Comparison of ENCODE assay signal across 9 cellular contexts in the genomic region with DNA sequence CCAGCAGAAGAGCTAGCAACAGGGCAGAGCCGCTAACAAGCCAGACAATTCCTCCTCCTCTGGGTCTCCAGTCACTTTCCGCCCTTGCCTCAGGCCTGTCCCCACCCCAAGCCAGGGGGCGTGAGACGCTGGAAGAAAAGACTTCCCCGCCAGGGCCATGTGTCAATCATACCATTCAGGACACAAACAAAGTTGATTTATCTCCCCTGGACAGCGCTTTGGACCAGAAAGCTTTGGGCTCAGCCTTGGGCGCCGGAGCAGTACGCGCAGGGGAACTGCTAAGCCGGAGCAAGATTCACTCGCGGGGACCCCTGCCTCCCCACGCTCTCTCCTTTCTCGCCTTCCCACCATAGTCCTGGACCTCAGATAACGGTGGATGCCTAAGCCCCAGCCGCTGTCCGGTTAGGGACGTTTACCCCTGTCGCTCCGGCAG. TPM values are rescaled to one million over a fixed set of nuclear protein-coding genes. Genes with fewer than 3 reads are reported as not detected.
A peak's percentile ranks its signal among the peaks of the same experiment; 100 is the strongest.
DNase-seq lines count a peak whose midpoint lies in the region; ATAC-seq, FAIRE-seq and TF ChIP-seq lines count a peak whose summit lies in the region.
"Had no signal": no experiment of that assay in that cellular context is flagged by ENCODE, and none has a peak within 500 bp of the region (broad histone marks: within the 10 kb centered on the region; RNA-seq: fewer than 3 reads in every experiment).

No MANE protein-coding gene starts in this region.

- peaks cover 11 to 27% (median 20%) of the 10 kb centered on the region in 5 experiments for H3K9me3 Mint-ChIP-seq in brain

- peak overlapping the region; percentile 56 for H3K4me3 ChIP-seq in HUES6 (ENCODE audit: low read depth, low read length)
- H3K4me3 ChIP-seq in kidney (ENCODE audit: low read length in 2 of 2) = peak overlapping the region; percentile 65 to 73

- peaks cover 20% of the 10 kb centered on the region for H3K4me1 Mint-ChIP-seq in brain

- H3K9ac ChIP-seq in HUES6 (ENCODE audit: low read length) (peak overlapping the region; percentile 80), kidney (ENCODE audit: low read length in 2 of 2) (peak overlapping the region; percentile 12 to 23)

- peak overlapping the region in 4 of 5 experiments; percentile 33 to 66 (median 60) for H3K27ac Mint-ChIP-seq in brain

- peaks cover 37% of the 10 kb centered on the region for H3K4me1 ChIP-seq in HUES6 (ENCODE audit: control insufficient read depth, insufficient read depth, low read length)
- peaks cover 2 to 4% of the 10 kb centered on the region in 2 donors for H3K4me1 ChIP-seq in kidney (ENCODE audit: control insufficient read depth in 1 of 2, insufficient read depth in 1 of 2, low read depth in 1 of 2, low read length in 2 of 2)

- peak overlapping the region; percentile 76 to 87 (median 81) for H3K4me3 Mint-ChIP-seq in brain

- H3K9me3 ChIP-seq in HUES6 (ENCODE audit: control insufficient read depth, insufficient read depth, low read depth, low read length) (peaks cover 7% of the 10 kb centered on the region), kidney (ENCODE audit: control insufficient read depth in 1 of 2, low read length in 2 of 2) (peaks cover 0 to 3% of the 10 kb centered on the region in 2 donors)

- no peaks in the 10 kb centered on the region for H3K27me3 ChIP-seq in HUES6 (ENCODE audit: control insufficient read depth, insufficient read depth, low read length)

- TF ChIP-seq CTCF in brain (conservative IDR thresholded peaks at IDR 0.05) (no peak), kidney (IDR thresholded peaks at IDR 0.05; ENCODE audit: borderline replicate concordance, extremely low read depth, insufficient read depth) (no peak)

- H3K36me3 ChIP-seq in HUES6 (ENCODE audit: control insufficient read depth, insufficient read depth, low read length) (no peaks in the 10 kb centered on the region), kidney (ENCODE audit: control insufficient read depth in 1 of 2, insufficient read depth in 2 of 2, low read length in 2 of 2) (no peaks in the 10 kb centered on the region)

- DNase-seq in kidney = peak; percentile 70
- DNase-seq in stimulated activated naive CD8-positive, alpha-beta T cell treated with anti-CD3 and anti-CD28 coated beads, Interleukin-15, Interleukin-2, amounts not matched to agents 100 U/mL and 50 U/mL, for 24 hours = no peak
- DNase-seq in urothelium cell line (ENCODE audit: low spot score) = no peak
- no peak for DNase-seq in HT-29 (ENCODE audit: low spot score)

- no peak for FAIRE-seq in kidney (lab: Jason Lieb, UNC)
- FAIRE-seq in urothelium cell line (lab: Jason Lieb, UNC) = no peak
- FAIRE-seq: colon had no signal

- H3K27ac ChIP-seq in HUES6 (ENCODE audit: low read depth, low read length) (peak overlapping the region; percentile 35; the same call in 1 of the 2 replicates), kidney (ENCODE audit: low read depth in 2 of 2, low read length in 2 of 2) (peak overlapping the region; percentile 22 to 52)

- peak; percentile 20 for ATAC-seq in stimulated activated naive CD8-positive, alpha-beta T cell treated with anti-CD3 and anti-CD28 coated beads, Interleukin-15, Interleukin-2, amounts not matched to agents 100 U/mL and 50 U/mL, for 24 hours
- ATAC-seq in GM21381 (IDR thresholded peaks at IDR 0.05; ENCODE audit: unreplicated experiment) (no peak), HG02571 (IDR thresholded peaks at IDR 0.05; ENCODE audit: unreplicated experiment) (no peak)

- intact Hi-C loops in kidney (cut with DNase I) = no loop called here

- peaks cover 70% of the 10 kb centered on the region for H3K27me3 Mint-ChIP-seq in brain

- no peaks in the 10 kb centered on the region for H3K36me3 Mint-ChIP-seq in brain

RNA-seq across cellular contexts. Expression of a gene that starts 0.5 kb away (rescaled TPM):
- polyA plus RNA-seq in brain (ENCODE audit: insufficient read depth, low read depth, low replicate concordance) (0.27 TPM), kidney (ENCODE audit: insufficient read depth, low read depth, low replicate concordance) (3.4 TPM)
- total RNA-seq in kidney = 7.5 TPM
- total RNA-seq in HT-29 (2014; rRNA removed; shearing (Covaris generic)) = 0.52 and 0.84 TPM in 2 replicates

RNA-seq across cellular contexts. Expression of a gene that starts 46.7 kb away (rescaled TPM):
- polyA plus RNA-seq in brain (ENCODE audit: insufficient read depth, low read depth, low replicate concordance) (not detected), kidney (ENCODE audit: insufficient read depth, low read depth, low replicate concordance) (not detected)
- 0.44 TPM for total RNA-seq in kidney
- total RNA-seq in HT-29 (2014; rRNA removed; shearing (Covaris generic)) = not detected in 2 replicates
